Comparison of ENCODE assay signal across 23 cellular contexts in the genomic region with DNA sequence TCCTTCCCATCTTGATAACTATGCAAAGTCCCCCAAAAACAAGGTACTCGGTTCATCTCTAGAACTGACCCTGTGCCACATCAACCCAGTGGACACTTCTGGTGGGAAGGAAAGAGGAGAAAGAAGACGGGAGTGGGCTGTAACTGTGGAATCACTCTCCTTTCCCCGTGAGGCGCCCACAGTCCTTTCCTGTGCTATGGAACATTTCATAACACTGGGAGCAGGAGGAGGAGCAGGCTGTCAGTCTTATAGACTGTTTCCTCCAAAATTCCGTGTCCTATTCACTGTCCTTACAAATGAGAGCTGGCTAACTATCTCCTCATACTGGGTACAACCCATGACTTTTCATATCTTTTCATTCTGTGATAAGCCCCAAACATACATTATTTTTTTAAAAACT. TPM values are rescaled to one million over a fixed set of nuclear protein-coding genes. Genes with fewer than 3 reads are reported as not detected.
DNase-seq lines count a peak whose midpoint lies in the region; ATAC-seq, FAIRE-seq and TF ChIP-seq lines count a peak whose summit lies in the region.
"Had no signal": no experiment of that assay in that cellular context is flagged by ENCODE, and none has a peak within 500 bp of the region (broad histone marks: within the 10 kb centered on the region; RNA-seq: fewer than 3 reads in every experiment).

No MANE protein-coding gene starts in this region.

- no peak overlapping the region for H3K4me3 Mint-ChIP-seq in chondrocyte (ENCODE audit: unreplicated experiment)
- H3K4me3 Mint-ChIP-seq: CD14-positive monocyte; dendritic cell treated with granulocyte-macrophage colony-stimulating factor and Interleukin-4, amounts not matched to agents 40 ng/mL and 50 ng/mL, for 4 days; T-helper 17 cell had no signal

- H3K27ac ChIP-seq in PC-9 (peak overlapping the region; percentile 96), keratinocyte (ENCODE audit: control insufficient read depth, insufficient read depth, low read length) (peak overlapping the region; percentile 12), stomach (peak overlapping the region; percentile 63 to 77 (median 65))
- H3K27ac ChIP-seq: heart right ventricle had no signal

- no peak for TF ChIP-seq CTCF in PC-9 (conservative IDR thresholded peaks at IDR 0.05)
- no peak for TF ChIP-seq CTCF in chondrocyte (IDR thresholded peaks at IDR 0.05)
- TF ChIP-seq CTCF in keratinocyte (optimal IDR thresholded peaks at IDR 0.05 in 1 of 3, IDR thresholded peaks at IDR 0.05 in 1 of 3, conservative IDR thresholded peaks at IDR 0.05 in 1 of 3; ENCODE audit: extremely low read depth in 1 of 3, insufficient read depth in 2 of 3, low read length in 3 of 3) = no peak
- TF ChIP-seq CTCF in stomach (IDR thresholded peaks at IDR 0.05) = no peak

- no peaks in the 10 kb centered on the region for H3K36me3 Mint-ChIP-seq in chondrocyte (ENCODE audit: low read depth)
- H3K36me3 Mint-ChIP-seq: CD14-positive monocyte had no signal

- 66 to 80% (median 79%) methylated on average over 5 of the region's 5 CpGs for WGBS in stomach, 5 donors

- intact Hi-C loops in PC-9 (cut with micrococcal nuclease; ENCODE audit: unreplicated experiment) (no loop called here), stomach (cut with DNase I; ENCODE audit: low total_unique reads) (no loop called here)

- BruUV-seq in PC-9 (replicated peaks; lab: Mats Ljungman, UMichigan) = TSS peak; percentile 58

- ATAC-seq in GM21447 (IDR thresholded peaks at IDR 0.05; ENCODE audit: unreplicated experiment) = no peak
- ATAC-seq: sciatic nerve, T-helper 17 cell had no signal

- H3K79me2 ChIP-seq in PC-9 (ENCODE audit: low read depth) (peaks cover 87% of the 10 kb centered on the region), keratinocyte (ENCODE audit: control insufficient read depth, insufficient read depth, low read length) (no peaks in the 10 kb centered on the region)

- H3K4me3 ChIP-seq in PC-9 (no peak overlapping the region), keratinocyte (ENCODE audit: control insufficient read depth in 2 of 3, extremely low read depth in 1 of 3, insufficient read depth in 2 of 3, low read depth in 1 of 3, low read length in 3 of 3) (no peak overlapping the region), stomach (no peak overlapping the region)
- H3K4me3 ChIP-seq: esophagus muscularis mucosa, heart right ventricle, tibial nerve had no signal

- H3K9me2 ChIP-seq in PC-9 (ENCODE audit: insufficient read depth) = no peaks in the 10 kb centered on the region

- no peaks in the 10 kb centered on the region for H3K36me3 ChIP-seq in PC-9 (ENCODE audit: low read depth)
- H3K36me3 ChIP-seq in keratinocyte (ENCODE audit: control insufficient read depth in 2 of 2, extremely low read depth in 1 of 2, insufficient read depth in 2 of 2, low read length in 2 of 2) = no peaks in the 10 kb centered on the region
- no peaks in the 10 kb centered on the region for H3K36me3 ChIP-seq in stomach
- H3K36me3 ChIP-seq: esophagus muscularis mucosa, heart right ventricle, tibial nerve had no signal

- CTCF ChIA-PET in PC-9 (lab: Charles Lee) = interaction anchor here (0.8 kb wide), 1 partner anchor 79 kb away, joined by 4 read pairs; no protein-coding TSS in a partner anchor

- no peaks in the 10 kb centered on the region for H3K9me3 ChIP-seq in PC-9 (ENCODE audit: insufficient read depth, low read depth)
- no peaks in the 10 kb centered on the region for H3K9me3 ChIP-seq in keratinocyte (ENCODE audit: control insufficient read depth, low read depth, low read length)
- no peaks in the 10 kb centered on the region for H3K9me3 ChIP-seq in stomach
- H3K9me3 ChIP-seq: esophagus muscularis mucosa, heart right ventricle, tibial nerve had no signal

- no peaks in the 10 kb centered on the region for H3K9me3 Mint-ChIP-seq in chondrocyte (ENCODE audit: low read depth)
- H3K9me3 Mint-ChIP-seq: dendritic cell treated with granulocyte-macrophage colony-stimulating factor and Interleukin-4, amounts not matched to agents 40 ng/mL and 50 ng/mL, for 4 days had no signal

- no peak for DNase-seq in PC-9
- no peak for DNase-seq in chondrocyte (ENCODE audit: low spot score)
- DNase-seq in keratinocyte (ENCODE audit: low read depth, low spot score) = no peak
- no peak for DNase-seq in stomach
- DNase-seq in GDM1 (lab: John Stamatoyannopoulos, UW) = no peak
- no peak for DNase-seq in 8988T
- no peak for DNase-seq in kidney glomerular epithelial cell (lab: John Stamatoyannopoulos, UW)
- DNase-seq: activated effector memory CD4-positive, alpha-beta T cell treated with Interleukin-2 at 50 U/mL for 16 hours; aorta; heart right ventricle; kidney; midbrain; NCI-H1092 treated with DMSO at 0.1 percent for 48 hours; NK-92 treated with Interleukin-12 subunit alpha and Interleukin-12 subunit beta, amount 100 ng/mL, for 24 hours; occipital lobe; SHP77 treated with DMSO at 0.1 percent for 48 hours; T-helper 17 cell had no signal

- H3K9ac ChIP-seq in keratinocyte (ENCODE audit: control insufficient read depth, extremely low read depth, insufficient read depth, low read length) = no peak overlapping the region

- H4K20me1 ChIP-seq in PC-9 (ENCODE audit: insufficient read depth) (no peaks in the 10 kb centered on the region), keratinocyte (ENCODE audit: control insufficient read depth, extremely low read depth, insufficient read depth, low read length) (no peaks in the 10 kb centered on the region)

- peak overlapping the region; percentile 19 for H3K27ac Mint-ChIP-seq in chondrocyte (ENCODE audit: unreplicated experiment)
- H3K27ac Mint-ChIP-seq: CD14-positive monocyte; dendritic cell treated with granulocyte-macrophage colony-stimulating factor and Interleukin-4, amounts not matched to agents 40 ng/mL and 50 ng/mL, for 4 days; T-helper 17 cell had no signal

- H3K4me1 ChIP-seq in PC-9 (replicated peaks; ENCODE audit: insufficient read depth) (peaks cover 75% of the 10 kb centered on the region), keratinocyte (ENCODE audit: control insufficient read depth, extremely low read depth, insufficient read depth, low read length) (peaks cover 38% of the 10 kb centered on the region), stomach (peaks cover 18 to 66% (median 45%) of the 10 kb centered on the region in 4 donors)

- peaks cover 5% of the 10 kb centered on the region for H3K27me3 Mint-ChIP-seq in chondrocyte (ENCODE audit: low read depth)

- no peaks in the 10 kb centered on the region for H3K27me3 ChIP-seq in PC-9 (ENCODE audit: insufficient read depth, low read depth)
- H3K27me3 ChIP-seq in keratinocyte (ENCODE audit: control insufficient read depth, extremely low read depth, insufficient read depth, low read length) = no peaks in the 10 kb centered on the region
- no peaks in the 10 kb centered on the region for H3K27me3 ChIP-seq in stomach
- H3K27me3 ChIP-seq: heart right ventricle, tibial nerve had no signal

- POLR2A ChIA-PET in PC-9 (lab: Charles Lee; ENCODE audit: unreplicated experiment) = no interaction called here

- no peak overlapping the region for H2AFZ ChIP-seq in PC-9
- no peak overlapping the region for H2AFZ ChIP-seq in keratinocyte (ENCODE audit: control insufficient read depth, low read length)

- no peak for FAIRE-seq in keratinocyte (lab: Jason Lieb, UNC)
- FAIRE-seq: kidney had no signal

- dilution Hi-C loops in keratinocyte (cut with MboI; ENCODE audit: extremely low pct_ligation_motif_present, low sequenced_read_pairs) = no loop called here

- peaks cover 52% of the 10 kb centered on the region for H3K4me1 Mint-ChIP-seq in chondrocyte (ENCODE audit: low read depth)
- H3K4me1 Mint-ChIP-seq: CD14-positive monocyte had no signal

- H3K9me1 ChIP-seq in keratinocyte (ENCODE audit: control insufficient read depth, extremely low read depth, insufficient read depth, low read length) = no peaks in the 10 kb centered on the region

- H3K4me2 ChIP-seq in PC-9 (peak overlapping the region; percentile 71), keratinocyte (ENCODE audit: control insufficient read depth, extremely low read depth, insufficient read depth, low read depth, low read length) (peak overlapping the region; percentile 40)

- peaks cover 35% of the 10 kb centered on the region for H3F3A ChIP-seq in PC-9 (ENCODE audit: insufficient read depth, low read depth)

- TF ChIP-seq POLR2A in stomach (IDR thresholded peaks at IDR 0.05) = no peak

- no peak for TF ChIP-seq EP300 in stomach (IDR thresholded peaks at IDR 0.05)

RNA-seq across cellular contexts. Expression of gene PLEKHA6, which starts 40.7 kb away (rescaled TPM):
- 52.0 and 53.1 TPM in 2 replicates for total RNA-seq in PC-9 (2021)
- 0.15 to 1.4 TPM (median 0.51 TPM) in 3 replicates for total RNA-seq in chondrocyte
- polyA plus RNA-seq in keratinocyte = 1.5 to 3.4 TPM (median 1.6 TPM) in 3 replicates
- polyA plus RNA-seq in keratinocyte (2011; ENCODE audit: low read depth) = 0.95 TPM
- polyA plus RNA-seq in keratinocyte (2011; cell fraction: cytosol; rRNA removed) = 1.6 and 1.9 TPM in 2 replicates
- 5.2 and 5.4 TPM in 2 replicates for polyA plus RNA-seq in keratinocyte (2011; cell fraction: nucleus; rRNA removed)
- polyA plus RNA-seq in keratinocyte (2012; ENCODE audit: low replicate concordance) = 1.9 and 3.8 TPM in 2 replicates
- polyA minus RNA-seq in keratinocyte = 1.4 to 6.6 TPM (median 1.9 TPM) in 3 replicates
- polyA minus RNA-seq in keratinocyte (2011; cell fraction: cytosol; rRNA and poly(A)+ RNA removed) = 0.96 TPM
- polyA minus RNA-seq in keratinocyte (2011; cell fraction: nucleus; rRNA and poly(A)+ RNA removed) = 3.3 and 4.1 TPM in 2 replicates
- total RNA-seq in stomach = 10 to 100 TPM; 12.5 to 97.9 (median 39.1) TPM
- polyA plus RNA-seq in stomach = 10 to 100 TPM in 2 of 3 donors, 1 to 10 TPM in 1; 6.4 to 37.5 (median 32.1) TPM

Comparison
In these comparisons a context has a peak if more than half of its experiments do, and no peak if none do; other contexts are left out.
1. H3K27ac ChIP-seq: peak in every context shown above with its lines; median percentile 96 in PC-9; 65 in stomach; 12 in keratinocyte.